8 cellular contexts compared by ENCODE assay signal in the genomic region with DNA sequence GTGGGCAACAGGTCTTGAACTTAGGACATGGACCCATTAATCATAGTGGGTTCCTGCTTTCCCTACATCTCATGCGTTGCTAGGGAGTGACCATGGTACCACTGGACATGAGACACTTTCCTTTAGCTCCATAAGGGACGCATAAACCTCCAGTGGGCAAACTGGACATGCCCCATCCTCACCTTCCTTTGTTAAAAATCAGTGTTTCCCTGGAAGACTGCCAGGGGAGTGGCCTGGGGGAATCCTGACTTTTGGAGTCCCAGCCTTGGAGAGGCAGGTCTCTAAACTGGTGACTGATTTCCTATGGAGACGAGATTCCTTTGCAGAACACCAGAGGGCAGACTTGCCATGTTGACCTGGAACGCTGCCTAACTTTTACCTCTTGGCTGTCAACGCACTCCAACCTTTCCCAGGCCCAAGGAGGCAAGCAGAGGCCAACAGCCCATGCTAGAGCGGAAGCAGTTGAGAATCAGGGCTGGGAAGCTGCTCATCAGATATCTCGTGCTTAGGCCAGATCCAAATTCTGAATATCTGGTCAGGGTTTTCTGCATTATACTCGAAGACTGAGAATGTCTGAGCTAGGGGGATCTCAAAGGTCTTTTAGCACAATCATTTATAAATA. TPM values are rescaled to one million over a fixed set of nuclear protein-coding genes. Genes with fewer than 3 reads are reported as not detected.
DNase-seq lines count a peak whose midpoint lies in the region; ATAC-seq and TF ChIP-seq lines count a peak whose summit lies in the region.

No MANE protein-coding gene starts in this region.

- TF ChIP-seq CTCF in A673 (conservative IDR thresholded peaks at IDR 0.05; ENCODE audit: low read depth, low read length): peak; percentile 60
- peak; percentile 76 for TF ChIP-seq CTCF in GM12874 (IDR thresholded peaks at IDR 0.05; ENCODE audit: insufficient read depth, low read depth, low read length)

- CTCF ChIA-PET in A673 (lab: Charles Lee): interaction anchor here (1.5 to 2.2 kb wide), 3 partner anchors 12 to 102 kb away, joined by 4 to 15 read pairs (median 7); no protein-coding TSS in a partner anchor

- H3K27me3 ChIP-seq in A673 (replicated peaks; ENCODE audit: insufficient read depth, low read depth, low read length, poor library complexity): no peaks in the 10 kb centered on the region

- POLR2A ChIA-PET in A673 (lab: Charles Lee; ENCODE audit: low non-redundant PET): no interaction called here

- intact Hi-C loops in A673 (cut with micrococcal nuclease; ENCODE audit: unreplicated experiment): loop anchor here (1.0 to 10.0 kb wide), 2 partner anchors 85 to 99 kb away; a partner anchor contains a TSS

- no peaks in the 10 kb centered on the region for H3K36me3 ChIP-seq in A673 (ENCODE audit: insufficient read depth, low read length, poor library complexity, severe bottlenecking)

- no peak overlapping the region for H3K27ac ChIP-seq in A673 (ENCODE audit: low read depth, low read length, poor library complexity, severe bottlenecking)

- no peaks in the 10 kb centered on the region for H3K9me3 ChIP-seq in A673 (ENCODE audit: low read depth, low read length, poor library complexity, severe bottlenecking)

- BruUV-seq in A673 (replicated peaks; lab: Mats Ljungman, UMichigan): no TSS peak

- H3K4me1 ChIP-seq in A673 (ENCODE audit: insufficient read depth, low read length, poor library complexity, severe bottlenecking): no peaks in the 10 kb centered on the region

- no peak overlapping the region for H3K4me3 ChIP-seq in A673 (ENCODE audit: low read depth, low read length, poor library complexity, severe bottlenecking)

- ATAC-seq in GM21737 (IDR thresholded peaks at IDR 0.05; ENCODE audit: unreplicated experiment): no peak

- DNase-seq in A673 (ENCODE audit: low spot score) (peak; percentile 37), HuH-7.5 (ENCODE audit: low spot score) (peak; percentile 88), RPMI8226 (peak; percentile 89), globus pallidus (ENCODE audit: low spot score) (peak; percentile 62), pons (ENCODE audit: low spot score) (peak; percentile 77)
- peak; percentile 44 for DNase-seq in activated naive CD4-positive, alpha-beta T cell treated with anti-CD3 and anti-CD28 coated beads, Interleukin-2, amount 50 U/mL, for 16 hours

RNA-seq across cellular contexts. Expression of a gene that starts 2.6 kb away (rescaled TPM):
- not detected in 2 replicates for total RNA-seq in A673 (2021)

RNA-seq across cellular contexts. Expression of a gene that starts 36.4 kb away (rescaled TPM):
- 7.1 and 9.7 TPM in 2 replicates for total RNA-seq in A673 (2021)

Comparison
In these comparisons a context has a peak if more than half of its experiments do, and no peak if none do; other contexts are left out.
1. DNase-seq: peak in every context shown above with its lines; median percentile 89 in RPMI8226; 88 in HuH-7.5; 77 in pons; 62 in globus pallidus; 44 in activated naive CD4-positive, alpha-beta T cell treated with anti-CD3 and anti-CD28 coated beads, Interleukin-2, amount 50 U/mL, for 16 hours; 37 in A673.